In the genomic region with DNA sequence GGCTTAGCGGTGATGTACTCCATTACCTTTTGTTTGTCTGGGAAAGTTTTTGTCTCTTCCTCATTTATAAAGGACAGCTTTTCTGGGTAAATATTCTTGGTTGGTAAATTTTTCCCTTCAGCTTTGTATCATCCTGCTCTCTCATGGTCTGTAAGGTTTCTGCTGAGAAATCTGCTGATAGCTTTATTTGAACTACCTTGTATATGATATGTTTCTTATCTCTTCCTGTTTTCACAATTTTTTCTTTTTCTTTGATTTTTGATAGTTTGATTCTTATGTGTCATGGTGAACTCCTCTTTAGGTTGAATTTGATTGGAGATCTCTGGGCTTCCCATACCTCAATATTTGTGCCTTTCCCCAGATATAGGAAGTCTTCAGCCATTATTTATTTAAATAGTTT, we compare ENCODE assay signal across 12 cellular contexts. TPM values are rescaled to one million over a fixed set of nuclear protein-coding genes. Genes with fewer than 3 reads are reported as not detected.
"Had no signal": no experiment of that assay in that cellular context is flagged by ENCODE, and none has a peak within 500 bp of the region (broad histone marks: within the 10 kb centered on the region; RNA-seq: fewer than 3 reads in every experiment).

No MANE protein-coding gene starts in this region.

- H3K4me3 ChIP-seq: GM23248, HAP-1 had no signal

- H3K4me1 ChIP-seq: HAP-1 had no signal

- H3K4me2 ChIP-seq: KMS-11 had no signal

- H3K9ac ChIP-seq: GM23248, KMS-11 had no signal

- DNase-seq: GM23248, GOT3, H7, HFFc6, KBM-7 had no signal

- H2AFZ ChIP-seq: GM23248 had no signal

- H3K27ac ChIP-seq: GM23248, HL-60, KMS-11 had no signal

- H3K9me3 ChIP-seq: HAP-1 had no signal

- H3K36me3 ChIP-seq: HAP-1 had no signal

- ATAC-seq: HepG2 had no signal

RNA-seq across cellular contexts. Expression of gene MSTN, which starts 44.7 kb away (rescaled TPM):
- total RNA-seq: H4, H7, HepG2, HFFc6, HT1080 had no signal
- polyA plus RNA-seq: IgD-negative memory B cell had no signal
